In the genomic region with DNA sequence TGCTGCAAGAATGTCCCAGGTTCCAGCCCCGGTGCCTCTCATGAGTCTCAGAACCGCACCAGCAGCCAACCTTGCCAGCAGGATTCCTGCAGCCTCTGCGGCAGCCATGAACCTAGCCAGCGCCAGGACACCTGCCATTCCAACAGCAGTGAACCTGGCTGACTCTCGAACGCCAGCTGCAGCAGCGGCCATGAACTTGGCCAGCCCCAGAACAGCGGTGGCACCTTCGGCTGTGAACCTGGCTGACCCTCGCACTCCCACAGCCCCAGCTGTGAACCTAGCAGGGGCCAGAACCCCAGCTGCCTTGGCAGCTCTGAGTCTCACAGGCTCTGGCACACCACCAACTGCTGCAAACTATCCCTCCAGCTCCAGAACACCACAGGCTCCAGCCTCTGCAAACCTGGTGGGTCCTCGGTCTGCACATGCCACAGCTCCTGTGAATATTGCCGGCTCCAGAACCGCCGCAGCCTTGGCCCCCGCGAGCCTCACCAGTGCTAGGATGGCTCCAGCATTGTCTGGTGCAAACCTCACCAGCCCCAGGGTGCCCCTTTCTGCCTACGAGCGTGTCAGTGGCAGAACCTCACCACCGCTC, we compare ENCODE assay signal across 1 cellular context.
TF ChIP-seq lines count a peak whose summit lies in the region.

No MANE protein-coding gene starts in this region.

TF ChIP-seq in H1, 55 proteins besides CTCF, POLR2A, EP300 and RAD21:
- TF ChIP-seq CHD2 (IDR thresholded peaks at IDR 0.05; ENCODE audit: low read length), result no peak
- peak; percentile 8; the same call in 1 of the 2 replicates for TF ChIP-seq POLR2AphosphoS5 (IDR thresholded peaks at IDR 0.05; ENCODE audit: low read depth, low read length)
- no peak for TF ChIP-seq YY1 (IDR thresholded peaks at IDR 0.05; ENCODE audit: low read depth, low read length)
